32 cellular contexts compared by ENCODE assay signal in genomic region chr4:136463941-136464340, GRCh38.
"Had no signal": no experiment of that assay in that cellular context is flagged by ENCODE, and none has a peak within 500 bp of the region (broad histone marks: within the 10 kb centered on the region; RNA-seq: fewer than 3 reads in every experiment).

No MANE protein-coding gene starts in this region.

- H3K27me3 ChIP-seq: adrenal gland, ascending aorta, body of pancreas, brain microvascular endothelial cell, breast epithelium, cardiac muscle cell had no signal

- H3K4me1 ChIP-seq: adrenal gland, ascending aorta, body of pancreas, breast epithelium had no signal

- H3K9me3 ChIP-seq: adrenal gland, ascending aorta, body of pancreas had no signal

- H3K27ac ChIP-seq: adrenal gland, ascending aorta, body of pancreas, brain microvascular endothelial cell, breast epithelium, cardiac muscle cell had no signal

- DNase-seq: activated effector memory CD4-positive, alpha-beta T cell treated with anti-CD3 and anti-CD28 coated beads, Interleukin-2, amount 50 U/mL, for 16 hours; activated effector memory CD4-positive, alpha-beta T cell treated with Interleukin-2 at 50 U/mL for 16 hours; activated gamma-delta T cell; activated gamma-delta T cell treated with Interleukin-2 at 50 U/mL for 16 hours; activated naive CD4-positive, alpha-beta T cell; activated naive CD4-positive, alpha-beta T cell treated with anti-CD3 and anti-CD28 coated beads for 36 hours; activated naive CD4-positive, alpha-beta T cell treated with anti-CD3 and anti-CD28 coated beads, Interleukin-2, amount 10 ng/mL, durations not matched to agents 7 days and 5 days; activated naive CD4-positive, alpha-beta T cell treated with anti-CD3 and anti-CD28 coated beads, Interleukin-2, amount 50 U/mL, for 16 hours; activated naive CD4-positive, alpha-beta T cell treated with Interleukin-2 at 50 U/mL for 16 hours; activated naive CD8-positive, alpha-beta T cell treated with anti-CD3 and anti-CD28 coated beads for 36 hours; activated naive CD8-positive, alpha-beta T cell treated with anti-CD3 and anti-CD28 coated beads, Interleukin-2, amount 10 ng/mL, durations not matched to agents 7 days and 5 days; activated naive CD8-positive, alpha-beta T cell treated with anti-CD3 and anti-CD28 coated beads, Interleukin-2, amount 50 U/mL, for 24 hours; activated T-cell treated with anti-CD3 and anti-CD28 coated beads, Interleukin-2, amount 50 U/mL, for 1 hour; activated T-cell treated with anti-CD3 and anti-CD28 coated beads, Interleukin-2, amount 50 U/mL, for 24 hours; activated T-cell treated with anti-CD3 and anti-CD28 coated beads, Interleukin-2, amount 50 U/mL, for 4 hours; activated T-cell treated with anti-CD3 and anti-CD28 coated beads, Interleukin-2, amount 50 U/mL, for 48 hours; activated T-cell treated with anti-CD3 and anti-CD28 coated beads, Interleukin-2, amount 50 U/mL, for 72 hours; adrenal gland; amniotic stem cell; amygdala; anterior cingulate cortex; aorta; body of pancreas; brain microvascular endothelial cell; caudate nucleus; central memory CD4-positive, alpha-beta T cell; cerebellar nuclear complex had no signal

- ATAC-seq: activated naive CD4-positive, alpha-beta T cell treated with anti-CD3 and anti-CD28 coated beads, Interleukin-2, amount 50 U/mL, for 72 hours; activated naive CD8-positive, alpha-beta T cell treated with anti-CD3 and anti-CD28 coated beads, Interleukin-2, amount 50 U/mL, for 24 hours; activated T-cell treated with anti-CD3 and anti-CD28 coated beads, Interleukin-2, amount 50 U/mL, for 4 hours; activated T-cell treated with anti-CD3 and anti-CD28 coated beads, Interleukin-2, amount 50 U/mL, for 72 hours; activated T-helper 17 cell treated with anti-CD3 and anti-CD28 coated beads, Interleukin-2, amount 50 U/mL, for 72 hours; body of pancreas had no signal

- H3K36me3 ChIP-seq: adrenal gland, ascending aorta, brain microvascular endothelial cell, breast epithelium, cardiac muscle cell had no signal

- H3K4me3 ChIP-seq: adrenal gland, ascending aorta, body of pancreas, breast epithelium, cardiac muscle cell had no signal
